Comparison of ENCODE assay signal across 1 cellular context in genomic region chr10:131901181-131901829, GRCh38.
TF ChIP-seq lines count a peak whose summit lies in the region.

No MANE protein-coding gene starts in this region.

TF ChIP-seq in IMR-90, 13 proteins besides CTCF, POLR2A, EP300 and RAD21 (continued from another document):
- TF ChIP-seq USF2 (IDR thresholded peaks at IDR 0.05; ENCODE audit: low read depth, low read length) = no peak
TF ChIP-seq in IMR-90: peak in this region for 1.
